Comparison of ENCODE assay signal across 18 cellular contexts in genomic region chr17:51475650-51476221, GRCh38.
DNase-seq lines count a peak whose midpoint lies in the region; ATAC-seq, FAIRE-seq and TF ChIP-seq lines count a peak whose summit lies in the region.
"Had no signal": no experiment of that assay in that cellular context is flagged by ENCODE, and none has a peak within 500 bp of the region (broad histone marks: within the 10 kb centered on the region; RNA-seq: fewer than 3 reads in every experiment).

No MANE protein-coding gene starts in this region.

- H3K4me3 ChIP-seq in HEK293 (ENCODE audit: low read depth, low read length) (no peak overlapping the region), esophagus muscularis mucosa (no peak overlapping the region), HepG2 (replicated peaks in 1 of 3; ENCODE audit: insufficient read depth in 1 of 3, low read depth in 2 of 3, low read length in 3 of 3) (no peak overlapping the region)

- H3K9ac ChIP-seq in HepG2 (ENCODE audit: insufficient read depth, low read depth, low read length) = no peak overlapping the region

- no peak for TF ChIP-seq EP300 in esophagus muscularis mucosa (IDR thresholded peaks at IDR 0.05)
- no peak for TF ChIP-seq EP300 in HepG2 (IDR thresholded peaks at IDR 0.05; ENCODE audit: low read depth in 2 of 2, low read length in 2 of 2)
- TF ChIP-seq EP300 in HepG2 (CRISPR knock-in tag; IDR thresholded peaks at IDR 0.05; ENCODE audit: borderline replicate concordance) = no peak

- intact Hi-C loops in esophagus muscularis mucosa (cut with DNase I) = no loop called here
- intact Hi-C loops in HepG2 (cut with micrococcal nuclease; ENCODE audit: unreplicated experiment) = no loop called here

- no peak for TF ChIP-seq POLR2A in esophagus muscularis mucosa (IDR thresholded peaks at IDR 0.05; ENCODE audit: low read depth)
- TF ChIP-seq POLR2A in HepG2 (IDR thresholded peaks at IDR 0.05; ENCODE audit: insufficient read depth in 1 of 2, low read depth in 2 of 2, low read length in 2 of 2) = no peak

- H3K4me2 ChIP-seq in HepG2 (ENCODE audit: low read depth, low read length) = no peak overlapping the region

- TF ChIP-seq CTCF in HEK293 (tag by site-specific recombination; IDR thresholded peaks at IDR 0.05) (no peak), esophagus muscularis mucosa (IDR thresholded peaks at IDR 0.05) (no peak), HepG2 (CRISPR knock-in tag; IDR thresholded peaks at IDR 0.05) (no peak)

- no peaks in the 10 kb centered on the region for H3K9me3 ChIP-seq in HEK293 (ENCODE audit: control insufficient read depth, insufficient read depth, low read depth, low read length)
- no peaks in the 10 kb centered on the region for H3K9me3 ChIP-seq in esophagus muscularis mucosa
- no peaks in the 10 kb centered on the region for H3K9me3 ChIP-seq in HepG2 (ENCODE audit: low read length)
- H3K9me3 ChIP-seq: Caco-2 had no signal

- H3K79me2 ChIP-seq in HepG2 (ENCODE audit: insufficient read depth, low read length) = no peaks in the 10 kb centered on the region

- H3K27me3 ChIP-seq in esophagus muscularis mucosa (peaks cover 0 to 10% (median 0%) of the 10 kb centered on the region in 4 donors), HepG2 (ENCODE audit: control insufficient read depth in 1 of 2, insufficient read depth in 2 of 2, low read length in 2 of 2) (0 out of 5 replicates have a peak, but pooled peaks cover 0 to 8% of the 10 kb centered on the region in 2 experiments)

- in situ Hi-C loops in HepG2 (cut with HindIII; ENCODE audit: extremely low pct_ligation_motif_present, low pct_unique_long_range_greater_than_20kb) = no loop called here

- POLR2A ChIA-PET in HEK293 (lab: Yijun Ruan, JAX) = no interaction called here
- POLR2A ChIA-PET in HepG2 (lab: Yijun Ruan, JAX) = no interaction called here

- no peak overlapping the region for H2AFZ ChIP-seq in HepG2 (ENCODE audit: low read length)

- CTCF ChIA-PET in HEK293 (lab: Yijun Ruan, JAX) = interaction anchor here (0.7 to 2.5 kb wide), 3 partner anchors 12 to 68 kb away, joined by 3 to 10 read pairs (median 3); no protein-coding TSS in a partner anchor
- CTCF ChIA-PET in HepG2 (lab: Yijun Ruan, JAX; ENCODE audit: low intra/inter-chr PET ratio, low total read pairs) = no interaction called here

- no peaks in the 10 kb centered on the region for H4K20me1 ChIP-seq in HepG2 (ENCODE audit: insufficient read depth, low read length)

- TF ChIP-seq RAD21 in HepG2 (CRISPR knock-in tag; IDR thresholded peaks at IDR 0.05) = no peak

- H3K27ac ChIP-seq in HEK293 (ENCODE audit: extremely low read depth, low read depth, low read length) = no peak overlapping the region
- H3K27ac ChIP-seq in esophagus muscularis mucosa (replicated peaks in 1 of 4) = no peak overlapping the region
- no peak overlapping the region for H3K27ac ChIP-seq in HepG2 (ENCODE audit: extremely low read length, insufficient read depth, low read length)
- H3K27ac ChIP-seq: C4-2B had no signal

- no peak for ATAC-seq in GM18868 (IDR thresholded peaks at IDR 0.05; ENCODE audit: unreplicated experiment)
- ATAC-seq in HepG2 = no peak

- peak; percentile 51 for DNase-seq in NCI-H69 (lab: John Stamatoyannopoulos, UW)
- peak; percentile 60 for DNase-seq in esophagus muscularis mucosa (ENCODE audit: extremely low spot score)
- DNase-seq in NCI-H774 (lab: John Stamatoyannopoulos, UW) = no peak
- DNase-seq in HepG2 (ENCODE audit: low spot score) = no peak
- DNase-seq: ACHN; AML-193; Caco-2; CD4-positive, alpha-beta T cell; H9 had no signal

- H3K4me1 ChIP-seq in HEK293 (ENCODE audit: control insufficient read depth, insufficient read depth, low read length) (no peaks in the 10 kb centered on the region), esophagus muscularis mucosa (no peaks in the 10 kb centered on the region), HepG2 (ENCODE audit: insufficient read depth, low read length) (no peaks in the 10 kb centered on the region)
- H3K4me1 ChIP-seq: Caco-2 had no signal

- 55% methylated on average over 5 of the region's 5 CpGs for WGBS in esophagus muscularis mucosa
- 8% methylated on average over 5 of the region's 5 CpGs for WGBS in HepG2 (ENCODE audit: low lambda C conversion rate)

- no peaks in the 10 kb centered on the region for H3K36me3 ChIP-seq in HEK293 (ENCODE audit: control insufficient read depth in 2 of 2, insufficient read depth in 1 of 2, low read length in 2 of 2)
- H3K36me3 ChIP-seq in esophagus muscularis mucosa = no peaks in the 10 kb centered on the region
- H3K36me3 ChIP-seq in HepG2 (replicated peaks in 1 of 2; ENCODE audit: control insufficient read depth in 1 of 2, insufficient read depth in 2 of 2, low read length in 2 of 2) = no peaks in the 10 kb centered on the region

- FAIRE-seq in HepG2 (lab: Jason Lieb, UNC) = no peak
- FAIRE-seq: A204.1, D721Med, G401.6, GM12892, GM19239, H1 had no signal

- no TSS peak for BruUV-seq in HepG2 (replicated peaks; lab: Mats Ljungman, UMichigan)

TF ChIP-seq in HEK293, 187 proteins besides CTCF, POLR2A, EP300 and RAD21:
- TF ChIP-seq SP7 (tag by site-specific recombination; IDR thresholded peaks at IDR 0.05) = peak; percentile 93
- TF ChIP-seq HIC1 (tag by site-specific recombination; IDR thresholded peaks at IDR 0.05) = no peak

TF ChIP-seq in HepG2, 621 proteins besides CTCF, POLR2A, EP300 and RAD21:
- TF ChIP-seq HCFC1 (IDR thresholded peaks at IDR 0.05; ENCODE audit: low read depth, low read length) = no peak
- no peak for TF ChIP-seq ZNF121 (CRISPR knock-in tag; IDR thresholded peaks at IDR 0.05)

Comparison
In these comparisons a context has a peak if more than half of its experiments do, and no peak if none do; other contexts are left out.
1. DNase-seq: peak in NCI-H69 (single experiment) and esophagus muscularis mucosa (single experiment); none in NCI-H774 (single experiment) and HepG2 (single experiment).